Comparison of ENCODE assay signal across 28 cellular contexts in the genomic region with DNA sequence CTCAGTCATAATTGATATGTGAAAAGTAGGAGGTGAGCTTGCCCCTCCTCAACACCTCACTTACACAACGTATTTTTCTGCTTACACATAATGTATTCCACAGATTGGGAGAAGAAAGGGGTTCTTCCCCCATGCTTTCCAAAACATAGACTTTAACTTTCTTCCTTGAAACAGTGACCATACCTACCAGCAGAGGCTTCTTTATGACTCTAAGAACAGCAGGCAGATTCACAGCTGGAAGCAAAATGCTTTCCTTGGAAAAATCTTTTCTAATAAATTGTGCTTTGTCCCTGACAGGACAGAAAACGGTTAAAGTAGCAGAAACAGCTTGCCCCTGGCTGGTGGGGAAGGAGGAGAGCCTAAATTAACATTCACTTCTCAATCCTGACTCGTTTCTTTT.
A peak's percentile ranks its signal among the peaks of the same experiment; 100 is the strongest.
DNase-seq lines count a peak whose midpoint lies in the region; ATAC-seq and TF ChIP-seq lines count a peak whose summit lies in the region.
"Had no signal": no experiment of that assay in that cellular context is flagged by ENCODE, and none has a peak within 500 bp of the region (broad histone marks: within the 10 kb centered on the region; RNA-seq: fewer than 3 reads in every experiment).

No MANE protein-coding gene starts in this region.

- peaks cover 5% of the 10 kb centered on the region for H3K27me3 Mint-ChIP-seq in osteocyte (ENCODE audit: unreplicated experiment)
- H3K27me3 Mint-ChIP-seq: activated naive CD4-positive, alpha-beta T cell treated with anti-CD3 and anti-CD28 coated beads, Interleukin-2, amount 10 ng/mL, durations not matched to agents 7 days and 5 days; activated T-helper 17 cell treated with anti-CD3 and anti-CD28 coated beads, Interleukin-2, amount 50 U/mL, for 72 hours; memory B cell; stimulated activated naive CD8-positive, alpha-beta T cell treated with anti-CD3 and anti-CD28 coated beads, Interleukin-15, Interleukin-2, amounts not matched to agents 100 ng/mL and 50 ng/mL, for 24 hours had no signal

- H3K36me3 ChIP-seq in HUES6 (ENCODE audit: control insufficient read depth, insufficient read depth, low read length) (no peaks in the 10 kb centered on the region), body of pancreas (replicated peaks in 1 of 2; ENCODE audit: insufficient read depth in 1 of 2, low read depth in 2 of 2) (no peaks in the 10 kb centered on the region)
- H3K36me3 ChIP-seq: BLaER1 treated with 17β-estradiol and CSF1 and Interleukin-3, amounts not matched to agents 10 nM and 100 nM; esophagus muscularis mucosa had no signal

- H3K9me3 ChIP-seq in HUES6 (ENCODE audit: control insufficient read depth, insufficient read depth, low read depth, low read length) (no peaks in the 10 kb centered on the region), body of pancreas (no peaks in the 10 kb centered on the region)
- H3K9me3 ChIP-seq: BLaER1 treated with 17β-estradiol and CSF1 and Interleukin-3, amounts not matched to agents 10 nM and 100 nM; esophagus muscularis mucosa; testis had no signal

- H3K4me3 ChIP-seq in HUES6 (ENCODE audit: low read depth, low read length) (no peak overlapping the region), body of pancreas (no peak overlapping the region), fibroblast of villous mesenchyme (ENCODE audit: low read depth, low read length) (no peak overlapping the region)
- H3K4me3 ChIP-seq: BLaER1 treated with 17β-estradiol and CSF1 and Interleukin-3, amounts not matched to agents 10 nM and 100 nM; coronary artery; esophagus muscularis mucosa; GM12878; testis had no signal

- H3K27me3 ChIP-seq in HUES6 (ENCODE audit: control insufficient read depth, insufficient read depth, low read length) (peaks cover 57% of the 10 kb centered on the region), body of pancreas (no peaks in the 10 kb centered on the region)
- H3K27me3 ChIP-seq: BLaER1 treated with 17β-estradiol and CSF1 and Interleukin-3, amounts not matched to agents 10 nM and 100 nM; esophagus muscularis mucosa; testis had no signal

- DNase-seq in body of pancreas, result no peak
- peak; percentile 23 for DNase-seq in fibroblast of villous mesenchyme (ENCODE audit: low read depth)
- DNase-seq in osteocyte (ENCODE audit: extremely low spot score, unreplicated experiment), result no peak
- DNase-seq in Kasumi-1 (lab: John Stamatoyannopoulos, UW), result no peak
- DNase-seq: ACHN; activated CD8-positive, alpha-beta T cell treated with anti-CD3 and anti-CD28 coated beads, Interleukin-2, amount 10 ng/mL, durations not matched to agents 7 days and 5 days; activated naive CD4-positive, alpha-beta T cell treated with anti-CD3 and anti-CD28 coated beads, Interleukin-2, amount 10 ng/mL, durations not matched to agents 7 days and 5 days; amniotic stem cell; DMS153; effector memory CD4-positive, alpha-beta T cell; hippocampal formation; NCI-H146; NCI-H2107; NCI-H345; right cardiac atrium; stimulated activated CD4-positive, alpha-beta T cell treated with anti-CD3 and anti-CD28 coated beads, Interleukin-1b, Interleukin-23, amount 100 ng/mL, for 48 hours; SW 1271; testis had no signal

- H3K4me1 Mint-ChIP-seq in osteocyte (ENCODE audit: unreplicated experiment), result no peaks in the 10 kb centered on the region
- H3K4me1 Mint-ChIP-seq: activated naive CD4-positive, alpha-beta T cell treated with anti-CD3 and anti-CD28 coated beads, Interleukin-2, amount 10 ng/mL, durations not matched to agents 7 days and 5 days; activated T-helper 17 cell treated with anti-CD3 and anti-CD28 coated beads, Interleukin-2, amount 50 U/mL, for 72 hours; memory B cell had no signal

- no peak overlapping the region for H3K9ac ChIP-seq in HUES6 (ENCODE audit: low read length)
- H3K9ac ChIP-seq: BLaER1 treated with 17β-estradiol and CSF1 and Interleukin-3, amounts not matched to agents 10 nM and 100 nM had no signal

- WGBS in body of pancreas, 2 donors, result 39 to 49% methylated on average over 3 of the region's 3 CpGs

- H3K4me1 ChIP-seq in HUES6 (ENCODE audit: control insufficient read depth, insufficient read depth, low read length) (peaks cover 13% of the 10 kb centered on the region), body of pancreas (no peaks in the 10 kb centered on the region)
- H3K4me1 ChIP-seq: BLaER1 treated with 17β-estradiol and CSF1 and Interleukin-3, amounts not matched to agents 10 nM and 100 nM; esophagus muscularis mucosa; testis had no signal

- no peak for TF ChIP-seq POLR2A in body of pancreas (IDR thresholded peaks at IDR 0.05)

- H3K36me3 Mint-ChIP-seq in osteocyte (ENCODE audit: unreplicated experiment), result no peaks in the 10 kb centered on the region
- H3K36me3 Mint-ChIP-seq: activated naive CD4-positive, alpha-beta T cell treated with anti-CD3 and anti-CD28 coated beads, Interleukin-2, amount 10 ng/mL, durations not matched to agents 7 days and 5 days; memory B cell had no signal

- H3K4me3 Mint-ChIP-seq in osteocyte (ENCODE audit: unreplicated experiment), result no peak overlapping the region
- H3K4me3 Mint-ChIP-seq: activated CD8-positive, alpha-beta T cell treated with anti-CD3 and anti-CD28 coated beads, Interleukin-2, amount 10 ng/mL, durations not matched to agents 7 days and 5 days; activated naive CD4-positive, alpha-beta T cell treated with anti-CD3 and anti-CD28 coated beads, Interleukin-2, amount 10 ng/mL, durations not matched to agents 7 days and 5 days; activated T-helper 17 cell treated with anti-CD3 and anti-CD28 coated beads, Interleukin-2, amount 50 U/mL, for 72 hours; memory B cell; stimulated activated naive CD8-positive, alpha-beta T cell treated with anti-CD3 and anti-CD28 coated beads, Interleukin-15, Interleukin-2, amounts not matched to agents 100 ng/mL and 50 ng/mL, for 24 hours had no signal

- no peaks in the 10 kb centered on the region for H3K9me3 Mint-ChIP-seq in osteocyte (ENCODE audit: unreplicated experiment)
- H3K9me3 Mint-ChIP-seq: activated naive CD4-positive, alpha-beta T cell treated with anti-CD3 and anti-CD28 coated beads, Interleukin-2, amount 10 ng/mL, durations not matched to agents 7 days and 5 days; activated T-helper 17 cell treated with anti-CD3 and anti-CD28 coated beads, Interleukin-2, amount 50 U/mL, for 72 hours had no signal

- TF ChIP-seq CTCF in body of pancreas (IDR thresholded peaks at IDR 0.05) (peak in 1 of 7 experiments; percentile 28), fibroblast of villous mesenchyme (IDR thresholded peaks at IDR 0.05; ENCODE audit: insufficient read depth, low read depth, low read length) (peak; percentile 42), osteocyte (IDR thresholded peaks at IDR 0.05) (peak; percentile 14)

- ATAC-seq in body of pancreas (peak; percentile 52), GM18861 (IDR thresholded peaks at IDR 0.05; ENCODE audit: unreplicated experiment) (no peak), HG03457 (IDR thresholded peaks at IDR 0.05; ENCODE audit: unreplicated experiment) (no peak)
- ATAC-seq: activated CD8-positive, alpha-beta T cell treated with anti-CD3 and anti-CD28 coated beads, Interleukin-2, amount 10 ng/mL, durations not matched to agents 7 days and 5 days; activated T-helper 17 cell treated with anti-CD3 and anti-CD28 coated beads, Interleukin-2, amount 50 U/mL, for 72 hours; GM12878; right cardiac atrium had no signal

- H3K27ac ChIP-seq in HUES6 (ENCODE audit: low read depth, low read length) (peak overlapping the region; percentile 7; the same call in 1 of the 2 replicates), body of pancreas (no peak overlapping the region)
- H3K27ac ChIP-seq: BLaER1 treated with 17β-estradiol and CSF1 and Interleukin-3, amounts not matched to agents 10 nM and 100 nM; coronary artery; esophagus muscularis mucosa; testis had no signal

- no peak overlapping the region for H3K27ac Mint-ChIP-seq in osteocyte (ENCODE audit: unreplicated experiment)
- H3K27ac Mint-ChIP-seq: activated CD8-positive, alpha-beta T cell treated with anti-CD3 and anti-CD28 coated beads, Interleukin-2, amount 10 ng/mL, durations not matched to agents 7 days and 5 days; activated naive CD4-positive, alpha-beta T cell treated with anti-CD3 and anti-CD28 coated beads, Interleukin-2, amount 10 ng/mL, durations not matched to agents 7 days and 5 days; activated T-helper 17 cell treated with anti-CD3 and anti-CD28 coated beads, Interleukin-2, amount 50 U/mL, for 72 hours; memory B cell; stimulated activated naive CD8-positive, alpha-beta T cell treated with anti-CD3 and anti-CD28 coated beads, Interleukin-15, Interleukin-2, amounts not matched to agents 100 ng/mL and 50 ng/mL, for 24 hours had no signal

- intact Hi-C loops in body of pancreas (cut with DNase I), result loop anchor here (10.0 kb wide), 1 partner anchor 163 kb away; no protein-coding TSS in a partner anchor
